In the genomic region with DNA sequence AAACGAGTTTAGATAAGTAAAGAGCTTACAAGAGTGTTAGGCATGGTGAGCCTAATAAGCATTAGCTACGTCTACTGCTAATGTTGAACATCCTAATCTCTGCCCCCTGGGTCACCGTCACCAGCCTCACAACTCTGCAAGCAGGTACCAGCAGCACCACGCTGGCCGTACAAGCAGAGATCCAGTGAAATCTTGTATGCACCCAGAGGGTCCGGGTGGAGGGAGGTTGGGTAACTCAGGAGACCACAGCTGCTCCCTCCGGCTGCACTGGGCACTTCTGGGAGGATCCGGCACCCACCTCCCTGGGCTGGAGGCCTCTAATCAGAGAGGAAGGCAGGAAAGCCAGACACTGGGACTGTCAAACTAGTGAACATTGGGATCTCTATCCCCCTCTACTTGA, we compare ENCODE assay signal across 1 cellular context.
TF ChIP-seq lines count a peak whose summit lies in the region.

No MANE protein-coding gene starts in this region.

TF ChIP-seq in HepG2, 621 proteins besides CTCF, POLR2A, EP300 and RAD21:
- TF ChIP-seq ZNF468 (CRISPR knock-in tag; IDR thresholded peaks at IDR 0.05): no peak
- no peak for TF ChIP-seq RFX1 (IDR thresholded peaks at IDR 0.05)
- TF ChIP-seq PRMT3 (CRISPR knock-in tag; IDR thresholded peaks at IDR 0.05; ENCODE audit: borderline replicate concordance, low read depth): no peak
- TF ChIP-seq RXRB (CRISPR knock-in tag; IDR thresholded peaks at IDR 0.05; ENCODE audit: borderline replicate concordance): no peak
- no peak for TF ChIP-seq ONECUT2 (CRISPR knock-in tag; IDR thresholded peaks at IDR 0.05)
- TF ChIP-seq ATF7-NPFF (CRISPR knock-in tag; IDR thresholded peaks at IDR 0.05; ENCODE audit: low read depth): no peak
- TF ChIP-seq TCF12 (IDR thresholded peaks at IDR 0.05): no peak
- no peak for TF ChIP-seq TCF12 (CRISPR knock-in tag; IDR thresholded peaks at IDR 0.05)
- TF ChIP-seq ZGPAT (CRISPR knock-in tag; IDR thresholded peaks at IDR 0.05): no peak
- TF ChIP-seq KLF13 (CRISPR knock-in tag; IDR thresholded peaks at IDR 0.05): no peak
- no peak for TF ChIP-seq CBX1 (IDR thresholded peaks at IDR 0.05; ENCODE audit: low read depth)
- TF ChIP-seq ZNF567 (CRISPR knock-in tag; IDR thresholded peaks at IDR 0.05; ENCODE audit: borderline replicate concordance): no peak
